Comparison of ENCODE assay signal across 11 cellular contexts in genomic region chr1:59638172-59638800, GRCh38.
DNase-seq lines count a peak whose midpoint lies in the region; ATAC-seq, FAIRE-seq and TF ChIP-seq lines count a peak whose summit lies in the region.
"Had no signal": no experiment of that assay in that cellular context is flagged by ENCODE, and none has a peak within 500 bp of the region (broad histone marks: within the 10 kb centered on the region; RNA-seq: fewer than 3 reads in every experiment).

No MANE protein-coding gene starts in this region.

- H3K4me1 ChIP-seq in mesodermal cell (ENCODE audit: control insufficient read depth, insufficient read depth, low read length, poor library complexity, severe bottlenecking) (no peaks in the 10 kb centered on the region), aorta (ENCODE audit: control insufficient read depth in 1 of 2, insufficient read depth in 2 of 2, low read length in 2 of 2) (no peaks in the 10 kb centered on the region)

- H3K36me3 ChIP-seq in mesodermal cell (ENCODE audit: control insufficient read depth, insufficient read depth, low read length): no peaks in the 10 kb centered on the region
- no peaks in the 10 kb centered on the region for H3K36me3 ChIP-seq in aorta (ENCODE audit: control insufficient read depth in 1 of 2, insufficient read depth in 2 of 2, low read length in 1 of 2)

- TF ChIP-seq POLR2A in erythroblast (IDR thresholded peaks at IDR 0.05; ENCODE audit: low read length) (no peak), H54 (IDR thresholded peaks at IDR 0.05; ENCODE audit: low read depth, low read length) (no peak)

- H3K9me3 ChIP-seq in mesodermal cell (ENCODE audit: control insufficient read depth, low read length): no peaks in the 10 kb centered on the region
- no peaks in the 10 kb centered on the region for H3K9me3 ChIP-seq in aorta (ENCODE audit: control insufficient read depth, low read length)

- H3K27me3 ChIP-seq in aorta (ENCODE audit: control insufficient read depth in 1 of 2, insufficient read depth in 2 of 2, low read length in 1 of 2): no peaks in the 10 kb centered on the region

- H3K4me3 ChIP-seq in mesodermal cell (ENCODE audit: extremely low read depth, insufficient read depth, low read length, poor library complexity, severe bottlenecking): no peak overlapping the region
- H3K4me3 ChIP-seq in aorta (ENCODE audit: low read length in 2 of 2): no peak overlapping the region

- WGBS in mesodermal cell (ENCODE audit: insufficient coverage in 2 of 2), 2 experiments: 85 to 88% methylated on average over 2 of the region's 2 CpGs
- 50 to 60% methylated on average over 2 of the region's 2 CpGs for WGBS in aorta, 2 donors

- H3K27ac ChIP-seq in mesodermal cell (ENCODE audit: low read depth, low read length, severe bottlenecking): peak overlapping the region; percentile 11
- no peak overlapping the region for H3K27ac ChIP-seq in aorta (ENCODE audit: low read depth in 1 of 2, low read length in 2 of 2)
- H3K27ac ChIP-seq: epithelial cell of prostate had no signal

- intact Hi-C loops in aorta (cut with DNase I): no loop called here

- FAIRE-seq in H54 (lab: Jason Lieb, UNC): no peak

- no peak for ATAC-seq in aorta (ENCODE audit: low FRiP score)

- DNase-seq in COLO829 (ENCODE audit: low spot score) (peak; percentile 22), NAMALWA (ENCODE audit: low spot score) (peak; percentile 7), erythroblast (lab: John Stamatoyannopoulos, UW) (peak; percentile 1 to 3), aorta (no peak), NCI-H1436 treated with DMSO at 0.1 percent for 48 hours (lab: John Stamatoyannopoulos, UW) (no peak), H54 (ENCODE audit: insufficient read length, low spot score) (no peak), GM19238 (ENCODE audit: insufficient read length, low spot score) (no peak)
- DNase-seq: DMS153, NCI-H1092 treated with DMSO at 0.1 percent for 48 hours had no signal

Comparison
In these comparisons a context has a peak if more than half of its experiments do, and no peak if none do; other contexts are left out.
1. DNase-seq: peak in COLO829 (single experiment), NAMALWA (single experiment) and erythroblast (2 of 2); none in aorta (0 of 2), NCI-H1436 treated with DMSO at 0.1 percent for 48 hours (single experiment), H54 (single experiment) and GM19238 (single experiment).